Comparison of ENCODE assay signal across 11 cellular contexts in genomic region chr11:83054904-83055380, GRCh38. TPM values are rescaled to one million over a fixed set of nuclear protein-coding genes. Genes with fewer than 3 reads are reported as not detected.
DNase-seq lines count a peak whose midpoint lies in the region; ATAC-seq and TF ChIP-seq lines count a peak whose summit lies in the region.
"Had no signal": no experiment of that assay in that cellular context is flagged by ENCODE, and none has a peak within 500 bp of the region (broad histone marks: within the 10 kb centered on the region; RNA-seq: fewer than 3 reads in every experiment).

No MANE protein-coding gene starts in this region.

- in situ Hi-C loops in mammary epithelial cell (cut with MboI; ENCODE audit: low sequenced_read_pairs in 2 of 2) (no loop called here), brain microvascular endothelial cell (cut with HindIII; ENCODE audit: low pct_ligation_motif_present, low sequenced_read_pairs) (loop anchor here (25.0 kb wide), 1 partner anchor 107 kb away; the partner anchor contains the start of gene PCF11)

- H3K4me1 ChIP-seq in MM.1S (ENCODE audit: low read length), result peaks cover 43% of the 10 kb centered on the region
- peaks cover 39% of the 10 kb centered on the region for H3K4me1 ChIP-seq in mammary epithelial cell (ENCODE audit: insufficient read depth, low read length)

- H3K27ac ChIP-seq in MM.1S (ENCODE audit: low read length) (peak overlapping the region; percentile 94), mammary epithelial cell (ENCODE audit: insufficient read depth, low read depth, low read length) (no peak overlapping the region), brain microvascular endothelial cell (no peak overlapping the region)
- H3K27ac ChIP-seq: upper lobe of left lung had no signal

- CTCF ChIA-PET in mammary epithelial cell (lab: Charles Lee; ENCODE audit: low non-redundant PET), result no interaction called here

- BruUV-seq in mammary epithelial cell (replicated peaks; lab: Mats Ljungman, UMichigan), result no TSS peak

- H3K9me3 ChIP-seq in MM.1S (replicated peaks; ENCODE audit: insufficient read depth, low read length) (no peaks in the 10 kb centered on the region), mammary epithelial cell (replicated peaks; ENCODE audit: insufficient read depth, low read length) (no peaks in the 10 kb centered on the region)
- H3K9me3 ChIP-seq: SK-N-SH, upper lobe of left lung had no signal

- ATAC-seq in GM21515 (IDR thresholded peaks at IDR 0.05; ENCODE audit: unreplicated experiment) (peak; percentile 44), SK-N-SH treated with all-trans-retinoic acid at 6 μM for 48 hours (no peak)

- dilution Hi-C loops in mammary epithelial cell (cut with HindIII; ENCODE audit: low sequenced_read_pairs), result no loop called here

- WGBS in mammary epithelial cell (ENCODE audit: low coverage, missing lambda C conversion rate), result 67% methylated on average over 3 of the region's 3 CpGs

- H3K36me3 ChIP-seq in MM.1S (replicated peaks; ENCODE audit: insufficient read depth, low read length), result peaks cover 21% of the 10 kb centered on the region
- H3K36me3 ChIP-seq in mammary epithelial cell (ENCODE audit: insufficient read depth, low read length), result no peaks in the 10 kb centered on the region
- no peaks in the 10 kb centered on the region for H3K36me3 ChIP-seq in brain microvascular endothelial cell (replicated peaks)
- H3K36me3 ChIP-seq: upper lobe of left lung had no signal

- DNase-seq in DMS53 treated with DMSO at 0.1 percent for 48 hours (lab: John Stamatoyannopoulos, UW; ENCODE audit: unreplicated experiment), result peak; percentile 100
- DNase-seq in MM.1S, result peak; percentile 94
- DNase-seq in mammary epithelial cell, result peak; percentile 60
- no peak for DNase-seq in brain microvascular endothelial cell
- DNase-seq in effector CD4-positive, alpha-beta T cell, result no peak
- no peak for DNase-seq in activated CD8-positive, alpha-beta memory T cell treated with anti-CD3 and anti-CD28 coated beads, Interleukin-2, amount 50 U/mL, for 4 hours
- DNase-seq: DND-41, SK-N-SH, upper lobe of left lung had no signal

- H2AFZ ChIP-seq in MM.1S (ENCODE audit: low read length) (no peak overlapping the region), mammary epithelial cell (ENCODE audit: low read depth, low read length) (no peak overlapping the region)

- intact Hi-C loops in mammary epithelial cell (cut with micrococcal nuclease), result no loop called here

- peak overlapping the region; percentile 46 for H3K4me2 ChIP-seq in MM.1S (ENCODE audit: low read depth, low read length)
- no peak overlapping the region for H3K4me2 ChIP-seq in mammary epithelial cell (ENCODE audit: insufficient read depth, low read depth, low read length)
- H3K4me2 ChIP-seq: SK-N-SH had no signal

- H3K27me3 ChIP-seq in MM.1S (replicated peaks; ENCODE audit: insufficient read depth, low read length), result no peaks in the 10 kb centered on the region
- H3K27me3 ChIP-seq in mammary epithelial cell (ENCODE audit: insufficient read depth, low read length), result no peaks in the 10 kb centered on the region
- H3K27me3 ChIP-seq in brain microvascular endothelial cell (replicated peaks), result no peaks in the 10 kb centered on the region
- H3K27me3 ChIP-seq: upper lobe of left lung had no signal

- TF ChIP-seq CTCF in MM.1S (IDR thresholded peaks at IDR 0.05; ENCODE audit: low read length) (no peak), mammary epithelial cell (conservative IDR thresholded peaks at IDR 0.05 in 1 of 2, IDR thresholded peaks at IDR 0.05 in 1 of 2; ENCODE audit: extremely low read depth in 1 of 2, insufficient read depth in 1 of 2, low read depth in 1 of 2, low read length in 2 of 2) (no peak), brain microvascular endothelial cell (IDR thresholded peaks at IDR 0.05; ENCODE audit: low read depth, low read length, missing control alignments) (no peak)

- H3K4me3 ChIP-seq in MM.1S (ENCODE audit: low read length), result peak overlapping the region; percentile 11; the same call in 1 of the 2 replicates
- H3K4me3 ChIP-seq in mammary epithelial cell (replicated peaks in 1 of 3; ENCODE audit: insufficient read depth in 1 of 3, low read depth in 2 of 3, low read length in 3 of 3), result no peak overlapping the region
- H3K4me3 ChIP-seq in brain microvascular endothelial cell (ENCODE audit: low read depth, low read length), result no peak overlapping the region
- H3K4me3 ChIP-seq: upper lobe of left lung had no signal

- H3K79me2 ChIP-seq in MM.1S (ENCODE audit: low read length) (peaks cover 92% of the 10 kb centered on the region), mammary epithelial cell (ENCODE audit: insufficient read depth, low read length) (no peaks in the 10 kb centered on the region)

- H3F3A ChIP-seq in MM.1S (ENCODE audit: insufficient read depth, low read length), result peaks cover 33% of the 10 kb centered on the region

- H3K9me2 ChIP-seq in MM.1S (replicated peaks; ENCODE audit: insufficient read depth, low read length), result no peaks in the 10 kb centered on the region
- H3K9me2 ChIP-seq: SK-N-SH had no signal

- peak overlapping the region; percentile 51 for H3K9ac ChIP-seq in MM.1S (ENCODE audit: low read length)
- H3K9ac ChIP-seq in mammary epithelial cell (ENCODE audit: insufficient read depth, low read length), result no peak overlapping the region
- H3K9ac ChIP-seq: SK-N-SH had no signal

- H4K20me1 ChIP-seq in MM.1S (ENCODE audit: insufficient read depth, low read length) (no peaks in the 10 kb centered on the region), mammary epithelial cell (ENCODE audit: insufficient read depth, low read length) (no peaks in the 10 kb centered on the region)

TF ChIP-seq in SK-N-SH treated with all-trans-retinoic acid at 6 μM for 48 hours, 23 proteins besides CTCF, POLR2A, EP300 and RAD21 (continues in another document):
- TF ChIP-seq RARB (CRISPR knock-in tag; IDR thresholded peaks at IDR 0.05), result no peak
- TF ChIP-seq ZNF70 (CRISPR knock-in tag; IDR thresholded peaks at IDR 0.05), result no peak
- no peak for TF ChIP-seq PPARA (CRISPR knock-in tag; IDR thresholded peaks at IDR 0.05; ENCODE audit: borderline replicate concordance)
- TF ChIP-seq SNAI2 (CRISPR knock-in tag; IDR thresholded peaks at IDR 0.05), result no peak
- no peak for TF ChIP-seq GLIS3 (CRISPR knock-in tag; IDR thresholded peaks at IDR 0.05)
- no peak for TF ChIP-seq ZNF8 (CRISPR knock-in tag; IDR thresholded peaks at IDR 0.05)
- no peak for TF ChIP-seq OSR1 (CRISPR knock-in tag; IDR thresholded peaks at IDR 0.05)
- no peak for TF ChIP-seq ZFP30 (CRISPR knock-in tag; IDR thresholded peaks at IDR 0.05)
- TF ChIP-seq, protein P1, sequence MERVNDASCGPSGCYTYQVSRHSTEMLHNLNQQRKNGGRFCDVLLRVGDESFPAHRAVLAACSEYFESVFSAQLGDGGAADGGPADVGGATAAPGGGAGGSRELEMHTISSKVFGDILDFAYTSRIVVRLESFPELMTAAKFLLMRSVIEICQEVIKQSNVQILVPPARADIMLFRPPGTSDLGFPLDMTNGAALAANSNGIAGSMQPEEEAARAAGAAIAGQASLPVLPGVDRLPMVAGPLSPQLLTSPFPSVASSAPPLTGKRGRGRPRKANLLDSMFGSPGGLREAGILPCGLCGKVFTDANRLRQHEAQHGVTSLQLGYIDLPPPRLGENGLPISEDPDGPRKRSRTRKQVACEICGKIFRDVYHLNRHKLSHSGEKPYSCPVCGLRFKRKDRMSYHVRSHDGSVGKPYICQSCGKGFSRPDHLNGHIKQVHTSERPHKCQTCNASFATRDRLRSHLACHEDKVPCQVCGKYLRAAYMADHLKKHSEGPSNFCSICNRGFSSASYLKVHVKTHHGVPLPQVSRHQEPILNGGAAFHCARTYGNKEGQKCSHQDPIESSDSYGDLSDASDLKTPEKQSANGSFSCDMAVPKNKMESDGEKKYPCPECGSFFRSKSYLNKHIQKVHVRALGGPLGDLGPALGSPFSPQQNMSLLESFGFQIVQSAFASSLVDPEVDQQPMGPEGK (CRISPR knock-in tag; IDR thresholded peaks at IDR 0.05; ENCODE audit: borderline replicate concordance), result no peak
- TF ChIP-seq CSDC2 (CRISPR knock-in tag; IDR thresholded peaks at IDR 0.05), result no peak
- no peak for TF ChIP-seq TSHZ2 (CRISPR knock-in tag; IDR thresholded peaks at IDR 0.05)
- TF ChIP-seq TOX (CRISPR knock-in tag; IDR thresholded peaks at IDR 0.05; ENCODE audit: borderline replicate concordance), result no peak
- no peak for TF ChIP-seq ESRRG (CRISPR knock-in tag; IDR thresholded peaks at IDR 0.05)
- TF ChIP-seq CREB5 (CRISPR knock-in tag; IDR thresholded peaks at IDR 0.05; ENCODE audit: low read depth), result no peak

RNA-seq across cellular contexts. Expression of gene RAB30, which starts 16.8 kb away (rescaled TPM):
- total RNA-seq in mammary epithelial cell, result 10 to 100 TPM; 10.6 to 41.7 TPM
- polyA plus RNA-seq in mammary epithelial cell, result 3.6 TPM
- 0.98 TPM for polyA minus RNA-seq in mammary epithelial cell

Comparison
In these comparisons a context has a peak if more than half of its experiments do, and no peak if none do; other contexts are left out.
1. DNase-seq: peak in DMS53 treated with DMSO at 0.1 percent for 48 hours (single experiment), MM.1S (single experiment) and mammary epithelial cell (single experiment); none in brain microvascular endothelial cell (single experiment), effector CD4-positive, alpha-beta T cell (single experiment) and activated CD8-positive, alpha-beta memory T cell treated with anti-CD3 and anti-CD28 coated beads, Interleukin-2, amount 50 U/mL, for 4 hours (single experiment).